ENCODE assay signal across 29 cellular contexts in genomic region chr2:120545521-120546076, GRCh38.
A peak's percentile ranks its signal among the peaks of the same experiment; 100 is the strongest.
DNase-seq lines count a peak whose midpoint lies in the region; ATAC-seq and TF ChIP-seq lines count a peak whose summit lies in the region.
"Had no signal": no experiment of that assay in that cellular context is flagged by ENCODE, and none has a peak within 500 bp of the region (broad histone marks: within the 10 kb centered on the region; RNA-seq: fewer than 3 reads in every experiment).

No MANE protein-coding gene starts in this region.

- H2AK9ac ChIP-seq in IMR-90 (replicated peaks; ENCODE audit: low read depth, low read length, poor library complexity), result peak overlapping the region; percentile 75

- H3K9me3 ChIP-seq in IMR-90 (ENCODE audit: control insufficient read depth, insufficient read depth, low read length), result no peaks in the 10 kb centered on the region
- H3K9me3 ChIP-seq in osteoblast (ENCODE audit: low read depth, low read length), result no peaks in the 10 kb centered on the region
- no peaks in the 10 kb centered on the region for H3K9me3 ChIP-seq in SJCRH30 (replicated peaks)
- H3K9me3 ChIP-seq: ascending aorta, BE2C, testis had no signal

- TF ChIP-seq CTCF in IMR-90 (conservative IDR thresholded peaks at IDR 0.05; ENCODE audit: low read depth, low read length), result no peak
- TF ChIP-seq CTCF in osteoblast (IDR thresholded peaks at IDR 0.05; ENCODE audit: extremely low read depth, low read depth, low read length), result no peak

- H3K9ac ChIP-seq in IMR-90 (ENCODE audit: low read depth, low read length), result no peak overlapping the region
- H3K9ac ChIP-seq: parathyroid adenoma had no signal

- peak overlapping the region; percentile 86 for H4K91ac ChIP-seq in IMR-90 (ENCODE audit: insufficient read depth, low read depth, low read length)

- no TSS peak for BruUV-seq in IMR-90 (replicated peaks; lab: Mats Ljungman, UMichigan)

- no peaks in the 10 kb centered on the region for H3K79me2 ChIP-seq in ACC112 (ENCODE audit: control insufficient read depth, insufficient read depth, low read length, unreplicated experiment)
- H3K79me2 ChIP-seq in osteoblast (ENCODE audit: insufficient read depth, low read length), result no peaks in the 10 kb centered on the region
- H3K79me2 ChIP-seq: parathyroid adenoma had no signal

- H2AK5ac ChIP-seq in IMR-90 (ENCODE audit: low read depth, low read length), result peak overlapping the region; percentile 86

- H3K27me3 ChIP-seq in ACC112 (ENCODE audit: insufficient read depth, low read length), result no peaks in the 10 kb centered on the region
- H3K27me3 ChIP-seq in IMR-90 (ENCODE audit: control insufficient read depth, insufficient read depth, low read length), result peaks cover 2% of the 10 kb centered on the region; the same call in 1 of the 2 replicates
- no peaks in the 10 kb centered on the region for H3K27me3 ChIP-seq in osteoblast (ENCODE audit: insufficient read depth, low read length)
- 0 out of 2 replicates have a peak, but pooled peaks cover 6% of the 10 kb centered on the region for H3K27me3 ChIP-seq in SJCRH30
- H3K27me3 ChIP-seq: ascending aorta, BE2C, testis had no signal

- H3K9me1 ChIP-seq in IMR-90 (ENCODE audit: insufficient read depth, low read length), result peaks cover 17% of the 10 kb centered on the region

- H3K4me1 ChIP-seq in ACC112 (ENCODE audit: control insufficient read depth, insufficient read depth, low read length, unreplicated experiment) (peaks cover 29% of the 10 kb centered on the region), IMR-90 (ENCODE audit: control insufficient read depth, insufficient read depth, low read length) (peaks cover 26% of the 10 kb centered on the region), osteoblast (ENCODE audit: insufficient read depth, low read length) (peaks cover 31% of the 10 kb centered on the region), SJCRH30 (peaks cover under 1% of the 10 kb centered on the region; the same call in 1 of the 2 replicates)
- H3K4me1 ChIP-seq: BE2C, parathyroid adenoma had no signal

- H3K27ac ChIP-seq in ACC112 (ENCODE audit: low read depth, low read length), result peak overlapping the region; percentile 40; the same call in 1 of the 2 replicates
- H3K27ac ChIP-seq in IMR-90 (ENCODE audit: insufficient read depth, low read length), result peak overlapping the region; percentile 65
- peak overlapping the region; percentile 97 for H3K27ac ChIP-seq in osteoblast (ENCODE audit: low read depth, low read length)
- no peak overlapping the region for H3K27ac ChIP-seq in SJCRH30
- H3K27ac ChIP-seq: parathyroid adenoma, testis had no signal

- no peak for TF ChIP-seq POLR2A in IMR-90 (IDR thresholded peaks at IDR 0.05; ENCODE audit: low read depth, low read length)

- POLR2A ChIA-PET in IMR-90 (lab: Charles Lee; ENCODE audit: unreplicated experiment), result no interaction called here

- H3K14ac ChIP-seq in IMR-90 (replicated peaks; ENCODE audit: low read depth, low read length), result peak overlapping the region; percentile 58

- no peaks in the 10 kb centered on the region for H3K79me1 ChIP-seq in IMR-90 (ENCODE audit: low read depth in 1 of 2, low read length in 2 of 2)

- peak overlapping the region; percentile 70 for H3K4ac ChIP-seq in IMR-90 (ENCODE audit: low read depth, low read length)

- peak overlapping the region; percentile 87 for H2BK5ac ChIP-seq in IMR-90 (ENCODE audit: low read depth, low read length, poor library complexity, severe bottlenecking)

- peak overlapping the region; percentile 82 for H2BK20ac ChIP-seq in IMR-90 (ENCODE audit: low read depth, low read length)

- peak overlapping the region; percentile 31; the same call in 1 of the 2 replicates for H3K56ac ChIP-seq in IMR-90 (ENCODE audit: extremely low read depth, insufficient read depth, low read length)

- peak overlapping the region; percentile 62; the same call in 1 of the 2 replicates for H3K23ac ChIP-seq in IMR-90 (ENCODE audit: low read depth, low read length)

- H3K18ac ChIP-seq in IMR-90 (ENCODE audit: low read depth, low read length), result peak overlapping the region; percentile 95

- dilution Hi-C loops in IMR-90 (cut with HindIII; ENCODE audit: low sequenced_read_pairs, unreplicated experiment), result no loop called here

- DNase-seq in IMR-90 (peak; percentile 47), fibroblast of gingiva (ENCODE audit: low read depth) (peak; percentile 28), osteoblast (ENCODE audit: insufficient read length, low spot score, missing footprints) (no peak), head of caudate nucleus (no peak), SJCRH30 (no peak)
- DNase-seq in activated naive CD4-positive, alpha-beta T cell (lab: John Stamatoyannopoulos, UW), result no peak
- DNase-seq in NK-92 treated with Interleukin-12 subunit alpha and Interleukin-12 subunit beta, amount 100 ng/mL, for 24 hours (lab: John Stamatoyannopoulos, UW), result no peak
- DNase-seq: activated CD4-positive, alpha-beta memory T cell treated with anti-CD3 and anti-CD28 coated beads, Interleukin-2, amount 10 ng/mL, durations not matched to agents 7 days and 5 days; activated CD4-positive, CD25-positive, alpha-beta regulatory T cell treated with anti-CD3 and anti-CD28 coated beads, Interleukin-2, amount 50 U/mL, for 72 hours; activated CD8-positive, alpha-beta memory T cell treated with anti-CD3 and anti-CD28 coated beads, Interleukin-2, amount 50 U/mL, for 48 hours; BE2C; CD8-positive, alpha-beta memory T cell; dermis blood vessel endothelial cell; glutamatergic neuron; H9; KBM-7; kidney; natural killer cell; NCI-H1105 treated with DMSO at 0.1 percent for 48 hours; NCI-H2029 treated with DMSO at 0.1 percent for 48 hours; NCI-H226; stimulated activated CD4-positive, alpha-beta T cell treated with anti-CD3 and anti-CD28 coated beads, Interleukin-15, amount 100 ng/mL, for 24 hours; stimulated activated naive B cell treated with anti-CD40 and anti-IgM and Interleukin-4, amounts not matched to agents 10 μg/mL and 1 μg/mL and 100 μg/mL, for 72 hours; T-helper 1 cell; testis had no signal

- H2AFZ ChIP-seq in ACC112 (ENCODE audit: low read length, unreplicated experiment), result no peak overlapping the region
- peak overlapping the region; percentile 86 for H2AFZ ChIP-seq in IMR-90 (replicated peaks; ENCODE audit: low read length, poor library complexity)
- H2AFZ ChIP-seq in osteoblast (ENCODE audit: low read length), result no peak overlapping the region
- H2AFZ ChIP-seq: parathyroid adenoma had no signal

- CTCF ChIA-PET in IMR-90 (lab: Yijun Ruan, JAX), result no interaction called here

- H3K4me2 ChIP-seq in IMR-90 (ENCODE audit: low read depth, low read length) (peak overlapping the region; percentile 50), osteoblast (ENCODE audit: insufficient read depth, low read length) (peak overlapping the region; percentile 78)

- peak; percentile 19 for ATAC-seq in IMR-90 (ENCODE audit: low read depth)
- ATAC-seq: activated T-helper 17 cell treated with anti-CD3 and anti-CD28 coated beads, Interleukin-2, amount 50 U/mL, for 72 hours; natural killer cell; stimulated activated naive B cell treated with anti-CD40 and anti-IgM and Interleukin-4, amounts not matched to agents 10 μg/mL and 1 μg/mL and 100 μg/mL, for 72 hours had no signal

- in situ Hi-C loops in IMR-90 (cut with MboI; ENCODE audit: low sequenced_read_pairs), result no loop called here

- intact Hi-C loops in IMR-90 (cut with micrococcal nuclease), result no loop called here
- intact Hi-C loops in head of caudate nucleus (cut with DNase I), result no loop called here

- H4K20me1 ChIP-seq in IMR-90 (ENCODE audit: insufficient read depth, low read length), result no peaks in the 10 kb centered on the region
- no peaks in the 10 kb centered on the region for H4K20me1 ChIP-seq in osteoblast (ENCODE audit: insufficient read depth, low read length)

- TF ChIP-seq RAD21 in IMR-90 (IDR thresholded peaks at IDR 0.05; ENCODE audit: low read length), result no peak

- H3K4me3 ChIP-seq in ACC112 (ENCODE audit: low read depth, low read length), result peak overlapping the region; percentile 45; the same call in 1 of the 2 replicates
- H3K4me3 ChIP-seq in IMR-90 (ENCODE audit: insufficient read depth, low read depth, low read length), result no peak overlapping the region
- peak overlapping the region; percentile 40 for H3K4me3 ChIP-seq in osteoblast (ENCODE audit: insufficient read depth, low read length)
- no peak overlapping the region for H3K4me3 ChIP-seq in SJCRH30
- H3K4me3 ChIP-seq: ascending aorta, testis had no signal

- no peaks in the 10 kb centered on the region for H3K36me3 ChIP-seq in ACC112 (ENCODE audit: insufficient read depth, low read length)
- H3K36me3 ChIP-seq in IMR-90 (ENCODE audit: control insufficient read depth, insufficient read depth, low read length), result no peaks in the 10 kb centered on the region
- H3K36me3 ChIP-seq in osteoblast (ENCODE audit: insufficient read depth, low read length), result no peaks in the 10 kb centered on the region
- H3K36me3 ChIP-seq in SJCRH30, result no peaks in the 10 kb centered on the region
- H3K36me3 ChIP-seq: ascending aorta, BE2C had no signal

- peak overlapping the region; percentile 78 for H2BK120ac ChIP-seq in IMR-90 (ENCODE audit: low read depth, low read length)

- H2BK15ac ChIP-seq in IMR-90 (ENCODE audit: low read depth, low read length), result peak overlapping the region; percentile 48

- WGBS in IMR-90 (ENCODE audit: extremely low coverage in 2 of 2, insufficient read length in 1 of 2), 2 experiments, result 14% methylated on average over 1 of the region's 8 CpGs; no CpG with 5 or more reads in 1 of the 2 experiments

- H4K8ac ChIP-seq in IMR-90 (ENCODE audit: low read depth in 2 of 2, low read length in 2 of 2), result peak overlapping the region; percentile 11 to 79; a peak in 3 of 4 replicates

- peak overlapping the region; percentile 94 for H4K5ac ChIP-seq in IMR-90 (ENCODE audit: low read depth, low read length)

TF ChIP-seq in IMR-90, 13 proteins besides CTCF, POLR2A, EP300 and RAD21:
- TF ChIP-seq CHD1 (IDR thresholded peaks at IDR 0.05; ENCODE audit: low read depth, low read length), result no peak

Comparison
In these comparisons a context has a peak if more than half of its experiments do, and no peak if none do; other contexts are left out.
1. H3K4me3 ChIP-seq: peak in ACC112 (single experiment) and osteoblast (single experiment); none in IMR-90 (single experiment) and SJCRH30 (single experiment).
2. DNase-seq: peak in IMR-90 (single experiment) and fibroblast of gingiva (single experiment); none in osteoblast (single experiment), head of caudate nucleus (0 of 42), activated naive CD4-positive, alpha-beta T cell (0 of 4), NK-92 treated with Interleukin-12 subunit alpha and Interleukin-12 subunit beta, amount 100 ng/mL, for 24 hours (single experiment) and SJCRH30 (0 of 2).